In the genomic region with DNA sequence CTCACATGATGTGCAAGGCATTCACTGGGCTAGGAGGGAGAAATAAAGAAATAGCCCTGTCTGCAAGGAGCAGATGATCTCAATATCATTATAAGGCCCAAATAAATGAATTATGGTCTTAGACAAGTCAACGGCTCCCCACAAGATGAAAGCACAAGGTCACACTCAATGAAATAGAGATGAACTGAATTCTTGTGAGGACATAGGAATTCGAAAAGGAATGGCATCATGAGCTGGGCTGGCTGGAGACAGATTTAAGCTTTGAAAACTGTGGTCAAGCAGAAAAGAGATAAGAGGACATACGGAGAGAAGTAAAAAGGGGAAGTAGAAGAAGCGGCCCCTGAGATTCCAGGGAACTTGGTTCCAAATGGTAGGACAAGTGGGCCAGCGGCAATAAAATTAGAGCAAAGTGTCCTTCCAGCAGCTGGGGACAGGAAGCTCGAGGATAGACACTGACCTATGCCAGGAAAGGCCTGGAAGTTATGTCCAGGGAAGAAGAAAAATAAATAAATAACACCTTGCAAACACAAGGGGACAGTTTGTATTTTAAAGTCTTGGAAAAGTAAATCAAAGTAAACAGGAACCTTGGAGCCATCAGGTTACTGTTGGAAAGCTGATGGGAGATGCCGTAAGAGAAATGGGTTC, we compare ENCODE assay signal across 16 cellular contexts. TPM values are rescaled to one million over a fixed set of nuclear protein-coding genes. Genes with fewer than 3 reads are reported as not detected.
DNase-seq lines count a peak whose midpoint lies in the region; ATAC-seq and TF ChIP-seq lines count a peak whose summit lies in the region.
"Had no signal": no experiment of that assay in that cellular context is flagged by ENCODE, and none has a peak within 500 bp of the region (broad histone marks: within the 10 kb centered on the region; RNA-seq: fewer than 3 reads in every experiment).

No MANE protein-coding gene starts in this region.

- POLR2A ChIA-PET in IMR-90 (lab: Charles Lee; ENCODE audit: unreplicated experiment): interaction anchor here (0.6 kb wide), 1 partner anchor 478 kb away, joined by 4 read pairs; no protein-coding TSS in a partner anchor

- peak overlapping the region; percentile 56 for H2BK5ac ChIP-seq in IMR-90 (ENCODE audit: low read depth, low read length, poor library complexity, severe bottlenecking)

- no peak overlapping the region for H3K4me2 ChIP-seq in IMR-90 (ENCODE audit: low read depth, low read length)

- H3K27ac ChIP-seq in IMR-90 (ENCODE audit: insufficient read depth, low read length) (peak overlapping the region; percentile 12; the same call in 1 of the 2 replicates), RWPE2 (ENCODE audit: poor library complexity, severe bottlenecking) (peak overlapping the region; percentile 93), coronary artery (peak overlapping the region in 1 of 2 donors; percentile 35), sigmoid colon (peak overlapping the region in 3 of 4 donors; percentile 9 to 70 (median 47))

- 0 out of 2 replicates have a peak overlapping the region, but pooled peaks have one; percentile 7 for H2AK5ac ChIP-seq in IMR-90 (ENCODE audit: low read depth, low read length)

- peak overlapping the region; percentile 33; the same call in 1 of the 2 replicates for H2BK120ac ChIP-seq in IMR-90 (ENCODE audit: low read depth, low read length)

- no peaks in the 10 kb centered on the region for H3K79me1 ChIP-seq in IMR-90 (ENCODE audit: low read depth in 1 of 2, low read length in 2 of 2)

- H4K20me1 ChIP-seq in IMR-90 (ENCODE audit: insufficient read depth, low read length): no peaks in the 10 kb centered on the region

- H4K8ac ChIP-seq in IMR-90 (ENCODE audit: low read depth in 2 of 2, low read length in 2 of 2): peak overlapping the region in 1 of 2 experiments; percentile 19; a peak in 1 of 4 replicates

- H3K4ac ChIP-seq in IMR-90 (ENCODE audit: low read depth, low read length): 0 out of 2 replicates have a peak overlapping the region, but pooled peaks have one; percentile 8

- no peak overlapping the region for H3K56ac ChIP-seq in IMR-90 (ENCODE audit: extremely low read depth, insufficient read depth, low read length)

- in situ Hi-C loops in IMR-90 (cut with MboI; ENCODE audit: low sequenced_read_pairs): no loop called here

- no peak for TF ChIP-seq RAD21 in IMR-90 (IDR thresholded peaks at IDR 0.05; ENCODE audit: low read length)

- no TSS peak for BruUV-seq in IMR-90 (replicated peaks; lab: Mats Ljungman, UMichigan)

- intact Hi-C loops in IMR-90 (cut with micrococcal nuclease) (no loop called here), sigmoid colon (cut with DNase I) (no loop called here)

- H3K9me1 ChIP-seq in IMR-90 (ENCODE audit: insufficient read depth, low read length): 0 out of 2 replicates have a peak, but pooled peaks cover 3% of the 10 kb centered on the region

- H4K5ac ChIP-seq in IMR-90 (ENCODE audit: low read depth, low read length): no peak overlapping the region; the same call in 1 of the 2 replicates

- 0 out of 2 replicates have a peak overlapping the region, but pooled peaks have one; percentile 1 for H2BK20ac ChIP-seq in IMR-90 (ENCODE audit: low read depth, low read length)

- H3K14ac ChIP-seq in IMR-90 (replicated peaks; ENCODE audit: low read depth, low read length): no peak overlapping the region

- no peak overlapping the region for H2AK9ac ChIP-seq in IMR-90 (replicated peaks; ENCODE audit: low read depth, low read length, poor library complexity)

- 90% methylated on average over 3 of the region's 7 CpGs; no CpG with 5 or more reads in 1 of the 2 experiments for WGBS in IMR-90 (ENCODE audit: extremely low coverage in 2 of 2, insufficient read length in 1 of 2), 2 experiments
- 78 to 87% methylated on average over 7 of the region's 7 CpGs for WGBS in sigmoid colon, 2 donors

- no peak overlapping the region for H2AFZ ChIP-seq in IMR-90 (replicated peaks; ENCODE audit: low read length, poor library complexity)

- TF ChIP-seq CTCF in IMR-90 (conservative IDR thresholded peaks at IDR 0.05; ENCODE audit: low read depth, low read length) (no peak), RWPE2 (IDR thresholded peaks at IDR 0.05; ENCODE audit: poor library complexity, severe bottlenecking) (no peak), coronary artery (IDR thresholded peaks at IDR 0.05) (no peak), sigmoid colon (IDR thresholded peaks at IDR 0.05) (no peak)

- H3K9ac ChIP-seq in IMR-90 (ENCODE audit: low read depth, low read length): no peak overlapping the region

- H3K36me3 ChIP-seq in IMR-90 (ENCODE audit: control insufficient read depth, insufficient read depth, low read length) (no peaks in the 10 kb centered on the region), RWPE2 (ENCODE audit: low read depth) (no peaks in the 10 kb centered on the region), sigmoid colon (no peaks in the 10 kb centered on the region)

- H4K91ac ChIP-seq in IMR-90 (ENCODE audit: insufficient read depth, low read depth, low read length): peak overlapping the region; percentile 6; the same call in 1 of the 2 replicates

- H3K4me3 ChIP-seq in IMR-90 (ENCODE audit: insufficient read depth, low read depth, low read length): no peak overlapping the region
- H3K4me3 ChIP-seq in RWPE2 (ENCODE audit: severe bottlenecking): no peak overlapping the region
- no peak overlapping the region for H3K4me3 ChIP-seq in coronary artery
- H3K4me3 ChIP-seq in sigmoid colon: no peak overlapping the region
- H3K4me3 ChIP-seq: GM12878 had no signal

- H3K4me1 ChIP-seq in IMR-90 (ENCODE audit: control insufficient read depth, insufficient read depth, low read length) (peaks cover 4% of the 10 kb centered on the region), RWPE2 (ENCODE audit: insufficient read depth, poor library complexity, severe bottlenecking) (peaks cover 34% of the 10 kb centered on the region), sigmoid colon (peaks cover 0 to 80% (median 51%) of the 10 kb centered on the region in 4 donors)

- H3K27me3 ChIP-seq in IMR-90 (ENCODE audit: control insufficient read depth, insufficient read depth, low read length): peaks cover 5% of the 10 kb centered on the region; the same call in 1 of the 2 replicates
- no peaks in the 10 kb centered on the region for H3K27me3 ChIP-seq in RWPE2 (ENCODE audit: insufficient read depth, poor library complexity, severe bottlenecking)
- H3K27me3 ChIP-seq in sigmoid colon: no peaks in the 10 kb centered on the region

- ATAC-seq in IMR-90 (ENCODE audit: low read depth) (no peak), RWPE2 (ENCODE audit: low read depth) (no peak), GM21367 (IDR thresholded peaks at IDR 0.05; ENCODE audit: unreplicated experiment) (no peak)
- ATAC-seq: activated naive CD8-positive, alpha-beta T cell treated with anti-CD3 and anti-CD28 coated beads, Interleukin-2, amount 50 U/mL, for 24 hours; activated T-helper 17 cell treated with anti-CD3 and anti-CD28 coated beads, Interleukin-2, amount 50 U/mL, for 72 hours; GM12878 had no signal

- CTCF ChIA-PET in IMR-90 (lab: Yijun Ruan, JAX): no interaction called here

- dilution Hi-C loops in IMR-90 (cut with HindIII; ENCODE audit: low sequenced_read_pairs, unreplicated experiment): no loop called here

- H2BK15ac ChIP-seq in IMR-90 (ENCODE audit: low read depth, low read length): peak overlapping the region; percentile 35; the same call in 1 of the 3 replicates

- TF ChIP-seq POLR2A in IMR-90 (IDR thresholded peaks at IDR 0.05; ENCODE audit: low read depth, low read length) (no peak), sigmoid colon (IDR thresholded peaks at IDR 0.05) (no peak)

- H3K23ac ChIP-seq in IMR-90 (ENCODE audit: low read depth, low read length): no peak overlapping the region

- DNase-seq in IMR-90 (peak; percentile 9), RWPE2 (ENCODE audit: low spot score) (no peak), coronary artery (ENCODE audit: low spot score) (peak; percentile 28), sigmoid colon (no peak), SIG-M5 treated with dmso at 0.1 percent for 504 hours (lab: John Stamatoyannopoulos, UW; ENCODE audit: unreplicated experiment) (no peak), cerebellum (ENCODE audit: low spot score) (no peak)
- DNase-seq: activated CD4-positive, CD25-positive, alpha-beta regulatory T cell; activated naive CD8-positive, alpha-beta T cell treated with anti-CD3 and anti-CD28 coated beads, Interleukin-2, amount 50 U/mL, for 24 hours; naive B cell; NCI-H1417; NCI-H2171; NCI-H748 treated with DMSO at 0.1 percent for 48 hours; T-helper 1 cell had no signal

- H3K18ac ChIP-seq in IMR-90 (ENCODE audit: low read depth, low read length): peak overlapping the region; percentile 19; the same call in 1 of the 2 replicates

- H3K9me3 ChIP-seq in IMR-90 (ENCODE audit: control insufficient read depth, insufficient read depth, low read length) (no peaks in the 10 kb centered on the region), RWPE2 (ENCODE audit: severe bottlenecking) (no peaks in the 10 kb centered on the region), sigmoid colon (no peaks in the 10 kb centered on the region)

- no peak for TF ChIP-seq EP300 in sigmoid colon (IDR thresholded peaks at IDR 0.05)

TF ChIP-seq in IMR-90, 13 proteins besides CTCF, POLR2A, EP300 and RAD21 (continues in another document):
- TF ChIP-seq, protein P1, sequence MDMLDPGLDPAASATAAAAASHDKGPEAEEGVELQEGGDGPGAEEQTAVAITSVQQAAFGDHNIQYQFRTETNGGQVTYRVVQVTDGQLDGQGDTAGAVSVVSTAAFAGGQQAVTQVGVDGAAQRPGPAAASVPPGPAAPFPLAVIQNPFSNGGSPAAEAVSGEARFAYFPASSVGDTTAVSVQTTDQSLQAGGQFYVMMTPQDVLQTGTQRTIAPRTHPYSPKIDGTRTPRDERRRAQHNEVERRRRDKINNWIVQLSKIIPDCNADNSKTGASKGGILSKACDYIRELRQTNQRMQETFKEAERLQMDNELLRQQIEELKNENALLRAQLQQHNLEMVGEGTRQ (IDR thresholded peaks at IDR 0.05; ENCODE audit: low read depth, low read length): no peak
- TF ChIP-seq BHLHE40 (IDR thresholded peaks at IDR 0.05; ENCODE audit: low read depth, low read length) (no peak), CEBPB (IDR thresholded peaks at IDR 0.05; ENCODE audit: low read depth, low read length) (no peak), CHD1 (IDR thresholded peaks at IDR 0.05; ENCODE audit: low read depth, low read length) (no peak)

RNA-seq across cellular contexts. Expression of gene GALNT18, which starts 37.9 kb away (rescaled TPM):
- total RNA-seq in IMR-90 (2012; rRNA removed) (9.4 and 11.3 TPM in 2 replicates), sigmoid colon (10 to 100 TPM; 34.9 to 48.6 (median 39.8) TPM), cerebellum (21.7 TPM)
- polyA plus RNA-seq in IMR-90 (2012; rRNA removed) (9.2 and 9.5 TPM in 2 replicates), sigmoid colon (10 to 100 TPM in 1 of 3 donors, 1 to 10 TPM in 1, under 1 TPM in 1; 0.92 to 11.1 (median 2.4) TPM)
- polyA plus RNA-seq in IMR-90 (2012; cell fraction: cytosol; rRNA removed): 7.9 and 10.2 TPM in 2 replicates
- polyA plus RNA-seq in IMR-90 (2012; cell fraction: nucleus; rRNA removed; ENCODE audit: low replicate concordance): 4.2 and 5.8 TPM in 2 replicates

Comparison
In these comparisons a context has a peak if more than half of its experiments do, and no peak if none do; other contexts are left out.
1. DNase-seq: peak in IMR-90 (single experiment) and coronary artery (single experiment); none in RWPE2 (single experiment), sigmoid colon (single experiment), SIG-M5 treated with dmso at 0.1 percent for 504 hours (single experiment) and cerebellum (single experiment).